ENCODE assay signal across 10 cellular contexts in genomic region chr9:120324996-120325642, GRCh38.
DNase-seq lines count a peak whose midpoint lies in the region; ATAC-seq and TF ChIP-seq lines count a peak whose summit lies in the region.
"Had no signal": no experiment of that assay in that cellular context is flagged by ENCODE, and none has a peak within 500 bp of the region (broad histone marks: within the 10 kb centered on the region; RNA-seq: fewer than 3 reads in every experiment).

No MANE protein-coding gene starts in this region.

- TF ChIP-seq EP300 in transverse colon (IDR thresholded peaks at IDR 0.05; ENCODE audit: low read depth), result no peak

- H2AFZ ChIP-seq in SU-DHL-6 (ENCODE audit: low read depth, low read length, severe bottlenecking) (no peak overlapping the region), mammary epithelial cell (ENCODE audit: low read depth, low read length) (no peak overlapping the region)

- H3F3A ChIP-seq in SU-DHL-6 (ENCODE audit: insufficient read depth), result no peaks in the 10 kb centered on the region

- peaks cover 11% of the 10 kb centered on the region for H3K4me1 ChIP-seq in cardiac muscle cell (ENCODE audit: low read depth)
- no peaks in the 10 kb centered on the region for H3K4me1 ChIP-seq in transverse colon
- H3K4me1 ChIP-seq in mammary epithelial cell (ENCODE audit: insufficient read depth, low read length), result peaks cover 4% of the 10 kb centered on the region

- no peak for ATAC-seq in left ventricle myocardium superior
- ATAC-seq: esophagus mucosa had no signal

- H3K27me3 ChIP-seq in cardiac muscle cell, result no peaks in the 10 kb centered on the region
- H3K27me3 ChIP-seq in SU-DHL-6 (ENCODE audit: low read length), result no peaks in the 10 kb centered on the region
- no peaks in the 10 kb centered on the region for H3K27me3 ChIP-seq in transverse colon
- H3K27me3 ChIP-seq in mammary epithelial cell (ENCODE audit: insufficient read depth, low read length), result no peaks in the 10 kb centered on the region

- H4K20me1 ChIP-seq in SU-DHL-6 (ENCODE audit: low read depth, low read length) (no peaks in the 10 kb centered on the region), mammary epithelial cell (ENCODE audit: insufficient read depth, low read length) (no peaks in the 10 kb centered on the region)

- no TSS peak for BruUV-seq in mammary epithelial cell (replicated peaks; lab: Mats Ljungman, UMichigan)

- dilution Hi-C loops in mammary epithelial cell (cut with HindIII; ENCODE audit: low sequenced_read_pairs), result no loop called here

- no peaks in the 10 kb centered on the region for H3K36me3 ChIP-seq in cardiac muscle cell
- no peaks in the 10 kb centered on the region for H3K36me3 ChIP-seq in SU-DHL-6 (ENCODE audit: low read length)
- H3K36me3 ChIP-seq in transverse colon, result no peaks in the 10 kb centered on the region
- no peaks in the 10 kb centered on the region for H3K36me3 ChIP-seq in mammary epithelial cell (ENCODE audit: insufficient read depth, low read length)

- H3K4me2 ChIP-seq in SU-DHL-6 (ENCODE audit: low read depth, low read length, poor library complexity, severe bottlenecking) (no peak overlapping the region), mammary epithelial cell (ENCODE audit: insufficient read depth, low read depth, low read length) (no peak overlapping the region)

- DNase-seq in cardiac muscle cell (ENCODE audit: low read depth in 1 of 2, low spot score in 1 of 2) (peak in 1 of 2 donors; percentile 56), left ventricle myocardium superior (no peak), NAMALWA (ENCODE audit: low spot score) (peak; percentile 21), transverse colon (no peak), mammary epithelial cell (no peak)
- no peak for DNase-seq in activated CD4-positive, alpha-beta T cell treated with anti-CD3 and anti-CD28 coated beads for 4 hours
- no peak for DNase-seq in activated effector memory CD4-positive, alpha-beta T cell treated with Interleukin-2 at 50 U/mL for 16 hours
- DNase-seq: SHP77 treated with DMSO at 0.1 percent for 48 hours had no signal

- H3K9me3 ChIP-seq in cardiac muscle cell (ENCODE audit: low read depth) (no peaks in the 10 kb centered on the region), SU-DHL-6 (ENCODE audit: insufficient read depth, low read length) (no peaks in the 10 kb centered on the region), transverse colon (no peaks in the 10 kb centered on the region), mammary epithelial cell (replicated peaks; ENCODE audit: insufficient read depth, low read length) (no peaks in the 10 kb centered on the region)

- intact Hi-C loops in left ventricle myocardium superior (cut with micrococcal nuclease), result no loop called here
- intact Hi-C loops in transverse colon (cut with DNase I; ENCODE audit: low total_unique reads), result no loop called here
- intact Hi-C loops in mammary epithelial cell (cut with micrococcal nuclease), result no loop called here

- in situ Hi-C loops in transverse colon (cut with MboI; ENCODE audit: low pct_ligation_motif_present in 1 of 4, low pct_unique_long_range_greater_than_20kb in 1 of 4, low sequenced_read_pairs in 3 of 4), result no loop called here
- in situ Hi-C loops in mammary epithelial cell (cut with MboI; ENCODE audit: low sequenced_read_pairs in 2 of 2), result no loop called here

- TF ChIP-seq CTCF in cardiac muscle cell (IDR thresholded peaks at IDR 0.05; ENCODE audit: low read depth, low read length) (no peak), SU-DHL-6 (IDR thresholded peaks at IDR 0.05; ENCODE audit: insufficient read depth, low read length, poor library complexity, severe bottlenecking) (peak; percentile 14), transverse colon (IDR thresholded peaks at IDR 0.05) (no peak), mammary epithelial cell (conservative IDR thresholded peaks at IDR 0.05 in 1 of 2, IDR thresholded peaks at IDR 0.05 in 1 of 2; ENCODE audit: extremely low read depth in 1 of 2, insufficient read depth in 1 of 2, low read depth in 1 of 2, low read length in 2 of 2) (no peak)

- WGBS in transverse colon (ENCODE audit: low coverage in 1 of 2), 2 donors, result 52 to 60% methylated on average over 1 to 5 of the region's 5 CpGs
- WGBS in mammary epithelial cell (ENCODE audit: low coverage, missing lambda C conversion rate), result 97% methylated on average over 5 of the region's 5 CpGs

- H3K9me2 ChIP-seq in SU-DHL-6 (replicated peaks; ENCODE audit: insufficient read depth, low read length), result no peaks in the 10 kb centered on the region

- no peak for TF ChIP-seq POLR2A in transverse colon (IDR thresholded peaks at IDR 0.05)

- H3K79me2 ChIP-seq in SU-DHL-6 (ENCODE audit: insufficient read depth, low read length) (no peaks in the 10 kb centered on the region), mammary epithelial cell (ENCODE audit: insufficient read depth, low read length) (no peaks in the 10 kb centered on the region)

- peak overlapping the region; percentile 13 for H3K27ac ChIP-seq in cardiac muscle cell
- no peak overlapping the region for H3K27ac ChIP-seq in SU-DHL-6 (ENCODE audit: low read depth, low read length)
- no peak overlapping the region for H3K27ac ChIP-seq in transverse colon
- H3K27ac ChIP-seq in mammary epithelial cell (ENCODE audit: insufficient read depth, low read depth, low read length), result no peak overlapping the region

- CTCF ChIA-PET in mammary epithelial cell (lab: Charles Lee; ENCODE audit: low non-redundant PET), result no interaction called here

- no peak overlapping the region for H3K9ac ChIP-seq in SU-DHL-6 (ENCODE audit: low read length)
- no peak overlapping the region for H3K9ac ChIP-seq in mammary epithelial cell (ENCODE audit: insufficient read depth, low read length)

- H3K4me3 ChIP-seq in cardiac muscle cell (no peak overlapping the region), SU-DHL-6 (ENCODE audit: insufficient read depth, low read length, poor library complexity, severe bottlenecking) (no peak overlapping the region), transverse colon (no peak overlapping the region), mammary epithelial cell (replicated peaks in 1 of 3; ENCODE audit: insufficient read depth in 1 of 3, low read depth in 2 of 3, low read length in 3 of 3) (no peak overlapping the region)
